In the genomic region with DNA sequence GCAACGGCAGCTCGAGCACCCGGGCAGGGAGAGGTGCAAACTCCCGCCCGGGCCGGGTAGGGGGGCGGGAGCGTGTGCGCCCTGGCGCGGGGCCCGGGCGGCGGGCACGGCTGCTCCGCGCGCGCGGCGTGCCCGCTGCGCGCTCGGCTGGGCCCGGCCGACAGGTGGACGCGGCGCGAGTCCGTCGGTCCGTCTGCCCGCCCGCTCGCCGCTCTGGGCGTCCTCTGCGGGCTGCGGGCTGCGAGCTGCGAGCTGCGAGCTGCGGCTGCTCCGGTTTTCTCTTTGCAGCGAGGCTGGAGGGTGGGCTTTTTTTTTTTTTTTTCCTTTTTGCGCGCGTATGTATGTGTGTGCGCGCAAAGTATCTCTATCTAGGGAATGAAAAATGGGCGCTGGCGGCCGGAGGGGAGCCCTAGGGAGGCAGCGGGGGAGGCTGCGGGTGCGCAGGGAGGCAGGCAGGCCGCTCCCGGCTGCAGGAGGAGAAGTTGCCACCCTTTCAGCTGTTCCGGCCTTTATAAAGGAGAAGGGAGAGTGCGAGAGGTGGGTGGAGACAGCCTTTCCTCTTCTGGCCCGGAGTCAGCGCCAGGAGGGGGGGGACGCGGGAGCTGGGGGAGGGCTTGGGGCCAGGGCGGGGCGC, we compare ENCODE assay signal across 8 cellular contexts. TPM values are rescaled to one million over a fixed set of nuclear protein-coding genes. Genes with fewer than 3 reads are reported as not detected.
DNase-seq lines count a peak whose midpoint lies in the region; ATAC-seq, FAIRE-seq and TF ChIP-seq lines count a peak whose summit lies in the region.

PDGFB (minus strand) TSS at position 487 of the 634 bp plus-strand sequence. CDS start 1,019 bp downstream, outside the sequence.

- H3K27me3 Mint-ChIP-seq in activated naive CD8-positive, alpha-beta T cell: peaks cover 6% of the 10 kb centered on the region

- peak; percentile 31 for TF ChIP-seq POLR2A in A549 (IDR thresholded peaks at IDR 0.05; ENCODE audit: low read length)
- TF ChIP-seq POLR2A in prostate gland (IDR thresholded peaks at IDR 0.05): peak; percentile 51

- FAIRE-seq in A549 (lab: Jason Lieb, UNC): no peak

- H3K9me3 Mint-ChIP-seq in activated naive CD8-positive, alpha-beta T cell (ENCODE audit: low read depth): no peaks in the 10 kb centered on the region

- H3K27ac ChIP-seq in A549 (peak within 1 kb of the TSS; percentile 70 to 88), prostate gland (peak within 1 kb of the TSS; percentile 88 to 89)

- DNase-seq in A549 (ENCODE audit: low read depth in 1 of 2, low spot score in 1 of 2) (peak in 1 of 2 experiments; percentile 60), H7 (peak; percentile 82), left cardiac atrium (peak; percentile 57), prostate gland (ENCODE audit: low spot score) (peak; percentile 39), activated gamma-delta T cell treated with Interleukin-2 at 50 U/mL for 16 hours (no peak)

- H3K36me3 ChIP-seq in H7 (replicated peaks; ENCODE audit: control insufficient read depth, insufficient read depth, low read length) (no peaks in the 10 kb centered on the region), prostate gland (no peaks in the 10 kb centered on the region)

- no peak; a peak in 1 of 5 replicates for TF ChIP-seq RAD21 in A549 (conservative IDR thresholded peaks at IDR 0.05 in 1 of 2, IDR thresholded peaks at IDR 0.05 in 1 of 2)

- H3K9me3 ChIP-seq in A549: no peaks in the 10 kb centered on the region
- H3K9me3 ChIP-seq in prostate gland: no peaks in the 10 kb centered on the region

- H3K36me3 Mint-ChIP-seq in activated naive CD8-positive, alpha-beta T cell: peaks cover 3% of the 10 kb centered on the region

- peaks cover 34% of the 10 kb centered on the region for H3K4me1 ChIP-seq in A549
- H3K4me1 ChIP-seq in prostate gland (replicated peaks): peaks cover 11% of the 10 kb centered on the region

- CTCF ChIA-PET in A549 (lab: Yijun Ruan, JAX): interaction anchor here (0.7 to 2.6 kb wide), 10 partner anchors 9 to 73 kb away, joined by 3 to 9 read pairs (median 4); no protein-coding TSS in a partner anchor

- TF ChIP-seq EP300 in A549 (IDR thresholded peaks at IDR 0.05): no peak

- TF ChIP-seq CTCF in A549 (IDR thresholded peaks at IDR 0.05) (no peak), prostate gland (IDR thresholded peaks at IDR 0.05) (peak in 1 of 4 experiments; percentile 6)

- peaks cover 28% of the 10 kb centered on the region for H3K4me1 Mint-ChIP-seq in activated naive CD8-positive, alpha-beta T cell (ENCODE audit: low read depth)

- WGBS in A549 (ENCODE audit: missing lambda C conversion rate): 2% methylated on average over 20 of the region's 68 CpGs
- WGBS in prostate gland: under 1% methylated on average over 64 of the region's 68 CpGs

- POLR2A ChIA-PET in A549 (lab: Yijun Ruan, JAX): interaction anchor here (0.6 to 1.3 kb wide), 4 partner anchors 8 to 312 kb away, joined by 3 to 5 read pairs (median 4); no protein-coding TSS in a partner anchor

- H3K4me3 ChIP-seq in A549 (peak within 1 kb of the TSS; percentile 54), H7 (ENCODE audit: insufficient read depth, low read depth, low read length) (peak within 1 kb of the TSS; percentile 64), prostate gland (peak within 1 kb of the TSS; percentile 48 to 56)

- H3K27ac Mint-ChIP-seq in activated naive CD8-positive, alpha-beta T cell: no peak within 1 kb of the TSS

- H3K27me3 ChIP-seq in H7 (ENCODE audit: control insufficient read depth, insufficient read depth, low read length) (peaks cover 60% of the 10 kb centered on the region), prostate gland (replicated peaks; ENCODE audit: insufficient read depth) (no peaks in the 10 kb centered on the region)

- intact Hi-C loops in left cardiac atrium (cut with DNase I): loop anchor here (2.0 kb wide), 2 partner anchors 64 to 66 kb away; no protein-coding TSS in a partner anchor
- intact Hi-C loops in prostate gland (cut with DNase I): no loop called here

- peak within 1 kb of the TSS; percentile 77 for H3K4me3 Mint-ChIP-seq in activated naive CD8-positive, alpha-beta T cell

- peak; percentile 44 to 54; a peak in 4 of 6 replicates for ATAC-seq in A549
- ATAC-seq in left cardiac atrium: peak; percentile 36 to 60
- ATAC-seq in HG02571 (IDR thresholded peaks at IDR 0.05; ENCODE audit: unreplicated experiment): no peak
- no peak for ATAC-seq in GM21717 (IDR thresholded peaks at IDR 0.05; ENCODE audit: unreplicated experiment)

- peak within 1 kb of the TSS; percentile 99 for H3K4me2 ChIP-seq in A549

TF ChIP-seq in A549, 52 proteins besides CTCF, POLR2A, EP300 and RAD21:
- TF ChIP-seq FOSL2 (IDR thresholded peaks at IDR 0.05) (no peak), FOSL2 (CRISPR knock-in tag; IDR thresholded peaks at IDR 0.05) (no peak), SMC3 (IDR thresholded peaks at IDR 0.05) (no peak), JUNB (IDR thresholded peaks at IDR 0.05) (no peak), CHD4 (IDR thresholded peaks at IDR 0.05; ENCODE audit: borderline replicate concordance) (no peak), HOXA7 (CRISPR knock-in tag; IDR thresholded peaks at IDR 0.05) (no peak), CHD2 (IDR thresholded peaks at IDR 0.05; ENCODE audit: low read length, partially characterized antibody) (no peak), NFE2L2 (conservative IDR thresholded peaks at IDR 0.05; ENCODE audit: low read length) (no peak), EHMT2 (IDR thresholded peaks at IDR 0.05; ENCODE audit: low read depth) (no peak), POLR2AphosphoS2 (conservative IDR thresholded peaks at IDR 0.05; ENCODE audit: low read length) (no peak), PHF8 (IDR thresholded peaks at IDR 0.05; ENCODE audit: borderline replicate concordance, low read depth) (no peak), CEBPB (IDR thresholded peaks at IDR 0.05) (no peak), CBX8 (IDR thresholded peaks at IDR 0.05) (no peak)
- TF ChIP-seq, protein P1, sequence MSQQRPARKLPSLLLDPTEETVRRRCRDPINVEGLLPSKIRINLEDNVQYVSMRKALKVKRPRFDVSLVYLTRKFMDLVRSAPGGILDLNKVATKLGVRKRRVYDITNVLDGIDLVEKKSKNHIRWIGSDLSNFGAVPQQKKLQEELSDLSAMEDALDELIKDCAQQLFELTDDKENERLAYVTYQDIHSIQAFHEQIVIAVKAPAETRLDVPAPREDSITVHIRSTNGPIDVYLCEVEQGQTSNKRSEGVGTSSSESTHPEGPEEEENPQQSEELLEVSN (IDR thresholded peaks at IDR 0.05; ENCODE audit: borderline replicate concordance, low read depth): no peak

RNA-seq across cellular contexts. Expression of gene PDGFB, which starts in this region (rescaled TPM):
- polyA plus RNA-seq in A549 (2011; rRNA removed): 4.0 and 4.5 TPM in 2 replicates
- polyA plus RNA-seq in A549 (2012; cell fraction: cytosol; rRNA removed): 4.0 and 5.2 TPM in 2 replicates
- polyA plus RNA-seq in A549 (2012; cell fraction: nucleus; rRNA removed): 7.2 and 9.2 TPM in 2 replicates
- 2.1 to 3.3 TPM (median 3.0 TPM) in 3 replicates for polyA plus RNA-seq in A549 (2017; fragmentation: RNase III; extraction: RNeasy Plus Mini Kit Qiagen cat#74134 plus additional on column Dnase treatment)
- polyA minus RNA-seq in A549 (2011; rRNA and poly(A)+ RNA removed): 3.2 and 4.7 TPM in 2 replicates
- 7.2 and 8.5 TPM in 2 replicates for total RNA-seq in H7 (2014; rRNA removed; shearing (Covaris generic))
- total RNA-seq in left cardiac atrium: 10 to 100 TPM; 17.5 to 51.2 TPM
- total RNA-seq in prostate gland: 10 to 100 TPM in 1 of 2 donors, 1 to 10 TPM in 1; 9.9 to 16.4 TPM

Comparison
In these comparisons a context has a peak if more than half of its experiments do, and no peak if none do; other contexts are left out.
1. ATAC-seq: peak in A549 (2 of 2) and left cardiac atrium (2 of 2); none in HG02571 (single experiment) and GM21717 (single experiment).
2. Peak in every context shown above with its lines, with median percentiles within 50 percentile points of each other: H3K4me3 ChIP-seq.